ENCODE assay signal across 3 cellular contexts in genomic region chr19:57308514-57308913, GRCh38.
TF ChIP-seq lines count a peak whose summit lies in the region.

No MANE protein-coding gene starts in this region.

TF ChIP-seq in A549, 52 proteins besides CTCF, POLR2A, EP300 and RAD21:
- TF ChIP-seq CHD4 (IDR thresholded peaks at IDR 0.05; ENCODE audit: borderline replicate concordance) (no peak), FOXS1 (CRISPR knock-in tag; IDR thresholded peaks at IDR 0.05) (no peak), HES2 (IDR thresholded peaks at IDR 0.05) (no peak), USF2 (IDR thresholded peaks at IDR 0.05) (no peak), HOXA7 (CRISPR knock-in tag; IDR thresholded peaks at IDR 0.05) (no peak), HDAC2 (IDR thresholded peaks at IDR 0.05) (no peak), NFE2L2 (conservative IDR thresholded peaks at IDR 0.05; ENCODE audit: low read length) (no peak), HEYL (CRISPR knock-in tag; IDR thresholded peaks at IDR 0.05) (no peak), CBX8 (IDR thresholded peaks at IDR 0.05) (no peak), NPAS2 (CRISPR knock-in tag; IDR thresholded peaks at IDR 0.05; ENCODE audit: borderline replicate concordance) (no peak)

TF ChIP-seq in GM12891, 5 proteins besides CTCF, POLR2A, EP300 and RAD21:
- TF ChIP-seq POLR2AphosphoS5 (IDR thresholded peaks at IDR 0.05; ENCODE audit: low read depth, low read length) (peak; percentile 57; the same call in 1 of the 2 replicates), TAF1 (IDR thresholded peaks at IDR 0.05; ENCODE audit: low read depth, low read length) (no peak)

TF ChIP-seq in GM12878, 131 proteins besides CTCF, POLR2A, EP300 and RAD21:
- peak; percentile 4 for TF ChIP-seq BCL3 (IDR thresholded peaks at IDR 0.05; ENCODE audit: borderline replicate concordance, insufficient read depth, low read depth, low read length, poor library complexity, severe bottlenecking)
- TF ChIP-seq BRCA1 (IDR thresholded peaks at IDR 0.05; ENCODE audit: low read depth, low read length), result no peak
